Comparison of ENCODE assay signal across 8 cellular contexts in genomic region chr3:58383904-58384303, GRCh38. TPM values are rescaled to one million over a fixed set of nuclear protein-coding genes. Genes with fewer than 3 reads are reported as not detected.
A peak's percentile ranks its signal among the peaks of the same experiment; 100 is the strongest.
DNase-seq lines count a peak whose midpoint lies in the region; ATAC-seq and TF ChIP-seq lines count a peak whose summit lies in the region.

No MANE protein-coding gene starts in this region.

- H3K27ac ChIP-seq in foreskin keratinocyte: peak overlapping the region; percentile 39
- H3K27ac ChIP-seq in skin epidermis: peak overlapping the region in 15 of 21 experiments; percentile 18 to 84 (median 58)

- ATAC-seq in foreskin keratinocyte (peak; percentile 98), GM21619 (IDR thresholded peaks at IDR 0.05; ENCODE audit: unreplicated experiment) (no peak), HG03280 (IDR thresholded peaks at IDR 0.05; ENCODE audit: unreplicated experiment) (no peak)

- no peak overlapping the region for H3K4me3 ChIP-seq in skin epidermis

- H3K4me1 ChIP-seq in foreskin keratinocyte: peaks cover 12% of the 10 kb centered on the region

- no peaks in the 10 kb centered on the region for H3K27me3 ChIP-seq in foreskin keratinocyte

- TF ChIP-seq CTCF in foreskin keratinocyte (conservative IDR thresholded peaks at IDR 0.05) (no peak), GM13977 (IDR thresholded peaks at IDR 0.05; ENCODE audit: extremely low read depth, insufficient read depth, missing control alignments) (no peak)

- in situ Hi-C loops in GM13977 (cut with MboI; ENCODE audit: low pct_unique_long_range_greater_than_20kb, low sequenced_read_pairs, unreplicated experiment): no loop called here

- peak; percentile 63 for DNase-seq in GOT3 (lab: John Stamatoyannopoulos, UW)
- peak; percentile 77 for DNase-seq in T1000 (lab: John Stamatoyannopoulos, UW)
- peak; percentile 96 to 99 for DNase-seq in foreskin keratinocyte
- no peak for DNase-seq in NK-92 (lab: John Stamatoyannopoulos, UW; ENCODE audit: unreplicated experiment)
- DNase-seq in GM13977 (ENCODE audit: low spot score): no peak

RNA-seq across cellular contexts. Expression of gene PDHB, which starts 49.7 kb away (rescaled TPM):
- 69.0 and 72.7 TPM in 2 replicates for total RNA-seq in foreskin keratinocyte
- 66.1 and 68.4 TPM in 2 replicates for polyA plus RNA-seq in foreskin keratinocyte

RNA-seq across cellular contexts. Expression of gene PXK, which starts 51.2 kb away (rescaled TPM):
- 14.5 and 18.8 TPM in 2 replicates for total RNA-seq in foreskin keratinocyte
- 7.9 and 8.0 TPM in 2 replicates for polyA plus RNA-seq in foreskin keratinocyte

Comparison
In these comparisons a context has a peak if more than half of its experiments do, and no peak if none do; other contexts are left out.
1. DNase-seq: peak in GOT3 (single experiment), T1000 (single experiment) and foreskin keratinocyte (2 of 2); none in NK-92 (single experiment) and GM13977 (single experiment).